ENCODE assay signal across 1 cellular context in the genomic region with DNA sequence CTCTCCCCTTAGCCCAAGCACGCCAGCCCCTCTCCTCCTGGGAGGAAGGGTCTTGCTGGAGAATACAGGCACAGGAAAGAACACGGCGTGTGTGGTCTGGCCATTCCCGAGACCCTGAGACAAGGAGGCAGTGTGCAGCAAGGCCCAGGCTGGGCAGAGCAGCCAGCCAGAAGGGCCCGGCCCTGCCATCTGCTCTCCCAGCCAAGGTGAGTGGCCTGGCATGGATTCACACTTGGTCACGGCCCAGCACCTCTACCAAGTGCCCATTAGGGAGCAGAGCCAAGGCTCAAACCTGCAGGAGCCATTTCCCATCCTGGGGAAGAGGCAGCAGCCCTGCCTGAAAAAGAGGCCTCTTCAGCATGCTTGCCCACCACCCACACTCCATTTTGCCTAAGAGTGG.
TF ChIP-seq lines count a peak whose summit lies in the region.

No MANE protein-coding gene starts in this region.

TF ChIP-seq in GM23338, 12 proteins besides CTCF, POLR2A, EP300 and RAD21 (continued from another document):
- TF ChIP-seq ZNF114 (CRISPR knock-in tag; IDR thresholded peaks at IDR 0.05) (no peak), EZH2 (IDR thresholded peaks at IDR 0.05; ENCODE audit: low read depth, unreplicated experiment) (no peak), CREB1 (CRISPR knock-in tag; IDR thresholded peaks at IDR 0.05; ENCODE audit: low read depth) (no peak)
